1 cellular context compared by ENCODE assay signal in the genomic region with DNA sequence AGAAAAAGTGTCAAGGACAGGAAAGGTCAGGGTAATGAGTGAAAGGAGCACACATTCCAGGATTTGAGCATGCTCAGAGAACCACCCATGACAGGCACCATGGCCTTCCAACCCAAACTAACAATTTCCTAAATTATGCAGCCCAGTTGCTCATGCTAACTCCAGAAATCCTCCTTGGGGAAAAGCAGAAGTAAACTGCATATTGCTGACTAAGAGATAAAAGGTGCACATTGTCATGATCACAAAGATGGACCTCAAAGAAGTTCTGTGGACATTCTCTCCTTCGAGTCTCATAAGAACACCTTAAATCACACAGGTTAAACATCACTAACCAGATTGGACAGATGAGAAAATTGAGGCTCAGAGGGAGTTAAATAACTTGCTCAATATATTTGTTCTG.
TF ChIP-seq lines count a peak whose summit lies in the region.

No MANE protein-coding gene starts in this region.

TF ChIP-seq in K562, 482 proteins besides CTCF, POLR2A, EP300 and RAD21 (continued from another document):
- TF ChIP-seq, protein P1, sequence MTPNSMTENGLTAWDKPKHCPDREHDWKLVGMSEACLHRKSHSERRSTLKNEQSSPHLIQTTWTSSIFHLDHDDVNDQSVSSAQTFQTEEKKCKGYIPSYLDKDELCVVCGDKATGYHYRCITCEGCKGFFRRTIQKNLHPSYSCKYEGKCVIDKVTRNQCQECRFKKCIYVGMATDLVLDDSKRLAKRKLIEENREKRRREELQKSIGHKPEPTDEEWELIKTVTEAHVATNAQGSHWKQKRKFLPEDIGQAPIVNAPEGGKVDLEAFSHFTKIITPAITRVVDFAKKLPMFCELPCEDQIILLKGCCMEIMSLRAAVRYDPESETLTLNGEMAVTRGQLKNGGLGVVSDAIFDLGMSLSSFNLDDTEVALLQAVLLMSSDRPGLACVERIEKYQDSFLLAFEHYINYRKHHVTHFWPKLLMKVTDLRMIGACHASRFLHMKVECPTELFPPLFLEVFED (CRISPR knock-in tag; conservative IDR thresholded peaks at IDR 0.05) = no peak
